In genomic region chr17:50893183-50893993, GRCh38 we compare ENCODE assay signal across 9 cellular contexts. TPM values are rescaled to one million over a fixed set of nuclear protein-coding genes. Genes with fewer than 3 reads are reported as not detected.
A peak's percentile ranks its signal among the peaks of the same experiment; 100 is the strongest.
DNase-seq lines count a peak whose midpoint lies in the region; ATAC-seq and TF ChIP-seq lines count a peak whose summit lies in the region.
"Had no signal": no experiment of that assay in that cellular context is flagged by ENCODE, and none has a peak within 500 bp of the region (broad histone marks: within the 10 kb centered on the region; RNA-seq: fewer than 3 reads in every experiment).

No MANE protein-coding gene starts in this region.

- no peaks in the 10 kb centered on the region for H3K36me3 ChIP-seq in breast epithelium
- H3K36me3 ChIP-seq: WERI-Rb-1 had no signal

- ATAC-seq in HG02678 (IDR thresholded peaks at IDR 0.05; ENCODE audit: unreplicated experiment) (no peak), HG02970 (IDR thresholded peaks at IDR 0.05; ENCODE audit: low FRiP score, unreplicated experiment) (no peak)

- H3K9me3 ChIP-seq in breast epithelium: no peaks in the 10 kb centered on the region

- peak overlapping the region in 2 of 3 donors; percentile 38 to 51 for H3K4me3 ChIP-seq in breast epithelium

- no peaks in the 10 kb centered on the region for H3K4me1 ChIP-seq in breast epithelium

- TF ChIP-seq CTCF in breast epithelium (IDR thresholded peaks at IDR 0.05): no peak

- intact Hi-C loops in breast epithelium (cut with DNase I; ENCODE audit: low total_unique reads): no loop called here

- TF ChIP-seq POLR2A in breast epithelium (IDR thresholded peaks at IDR 0.05): no peak

- H3K27ac ChIP-seq in breast epithelium (peak overlapping the region; percentile 88 to 95), substantia nigra (ENCODE audit: low read depth, low read length, poor library complexity, severe bottlenecking) (peak overlapping the region; percentile 94)
- H3K27ac ChIP-seq: WERI-Rb-1 had no signal

- H3K27me3 ChIP-seq in breast epithelium: no peaks in the 10 kb centered on the region

- DNase-seq in MV-4-11 (lab: John Stamatoyannopoulos, UW): peak; percentile 17
- peak in 1 of 2 donors; percentile 90 for DNase-seq in breast epithelium (ENCODE audit: low spot score in 2 of 2)
- peak; percentile 91 for DNase-seq in left kidney (ENCODE audit: low read depth, low spot score)
- DNase-seq in substantia nigra (lab: John Stamatoyannopoulos, UW): peak in 45 of 49 donors; percentile 11 to 82 (median 55)
- DNase-seq in NCI-H446 (lab: John Stamatoyannopoulos, UW): no peak
- DNase-seq: NCI-H2029, WERI-Rb-1 had no signal

RNA-seq across cellular contexts. Expression of gene TOB1, which starts 27.2 kb away (rescaled TPM):
- total RNA-seq in breast epithelium: 100 to 1,000 TPM in 1 of 3 donors, 10 to 100 TPM in 2; 12.6 to 145 (median 54.1) TPM

RNA-seq across cellular contexts. Expression of gene WFIKKN2, which starts 58.0 kb away (rescaled TPM):
- total RNA-seq in breast epithelium: not detected

Comparison
In these comparisons a context has a peak if more than half of its experiments do, and no peak if none do; other contexts are left out.
1. DNase-seq: peak in MV-4-11 (single experiment), left kidney (single experiment) and substantia nigra (45 of 49); none in NCI-H446 (0 of 2).